1 cellular context compared by ENCODE assay signal in the genomic region with DNA sequence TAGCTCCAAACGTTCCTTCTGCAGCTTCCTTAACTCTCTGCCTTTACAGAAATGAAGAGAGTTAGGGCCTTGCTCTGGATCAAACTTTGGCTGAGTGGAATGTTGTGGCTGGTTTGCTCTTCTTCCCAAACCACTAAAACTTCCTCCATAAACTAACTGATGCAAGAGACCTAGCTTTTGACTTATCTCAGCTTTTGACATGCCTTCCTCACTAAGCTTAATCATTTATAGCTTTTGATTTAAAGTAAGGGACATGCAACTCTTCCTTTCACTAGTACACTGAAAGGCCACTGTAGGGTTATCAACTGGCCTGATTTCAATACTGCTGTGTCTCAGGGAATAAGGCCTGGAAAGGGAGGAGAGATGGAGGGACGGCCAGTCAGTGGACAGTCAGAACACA.
TF ChIP-seq lines count a peak whose summit lies in the region.

No MANE protein-coding gene starts in this region.

TF ChIP-seq in HepG2, 621 proteins besides CTCF, POLR2A, EP300 and RAD21:
- TF ChIP-seq, protein P1, sequence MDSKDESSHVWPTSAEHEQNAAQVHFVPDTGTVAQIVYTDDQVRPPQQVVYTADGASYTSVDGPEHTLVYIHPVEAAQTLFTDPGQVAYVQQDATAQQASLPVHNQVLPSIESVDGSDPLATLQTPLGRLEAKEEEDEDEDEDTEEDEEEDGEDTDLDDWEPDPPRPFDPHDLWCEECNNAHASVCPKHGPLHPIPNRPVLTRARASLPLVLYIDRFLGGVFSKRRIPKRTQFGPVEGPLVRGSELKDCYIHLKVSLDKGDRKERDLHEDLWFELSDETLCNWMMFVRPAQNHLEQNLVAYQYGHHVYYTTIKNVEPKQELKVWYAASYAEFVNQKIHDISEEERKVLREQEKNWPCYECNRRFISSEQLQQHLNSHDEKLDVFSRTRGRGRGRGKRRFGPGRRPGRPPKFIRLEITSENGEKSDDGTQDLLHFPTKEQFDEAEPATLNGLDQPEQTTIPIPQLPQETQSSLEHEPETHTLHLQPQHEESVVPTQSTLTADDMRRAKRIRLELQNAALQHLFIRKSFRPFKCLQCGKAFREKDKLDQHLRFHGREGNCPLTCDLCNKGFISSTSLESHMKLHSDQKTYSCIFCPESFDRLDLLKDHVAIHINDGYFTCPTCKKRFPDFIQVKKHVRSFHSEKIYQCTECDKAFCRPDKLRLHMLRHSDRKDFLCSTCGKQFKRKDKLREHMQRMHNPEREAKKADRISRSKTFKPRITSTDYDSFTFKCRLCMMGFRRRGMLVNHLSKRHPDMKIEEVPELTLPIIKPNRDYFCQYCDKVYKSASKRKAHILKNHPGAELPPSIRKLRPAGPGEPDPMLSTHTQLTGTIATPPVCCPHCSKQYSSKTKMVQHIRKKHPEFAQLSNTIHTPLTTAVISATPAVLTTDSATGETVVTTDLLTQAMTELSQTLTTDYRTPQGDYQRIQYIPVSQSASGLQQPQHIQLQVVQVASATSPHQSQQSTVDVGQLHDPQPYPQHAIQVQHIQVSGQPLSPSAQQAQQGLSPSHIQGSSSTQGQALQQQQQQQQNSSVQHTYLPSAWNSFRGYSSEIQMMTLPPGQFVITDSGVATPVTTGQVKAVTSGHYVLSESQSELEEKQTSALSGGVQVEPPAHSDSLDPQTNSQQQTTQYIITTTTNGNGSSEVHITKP (CRISPR knock-in tag; IDR thresholded peaks at IDR 0.05; ENCODE audit: low read depth) = no peak
- TF ChIP-seq RFXAP (CRISPR knock-in tag; IDR thresholded peaks at IDR 0.05; ENCODE audit: borderline replicate concordance) (no peak), HCFC1 (IDR thresholded peaks at IDR 0.05; ENCODE audit: low read depth, low read length) (no peak), PRPF4 (IDR thresholded peaks at IDR 0.05; ENCODE audit: low read depth, low read length, poor library complexity, severe bottlenecking) (no peak), EHMT2 (IDR thresholded peaks at IDR 0.05; ENCODE audit: borderline replicate concordance, low read depth, low read length) (no peak), MBD4 (IDR thresholded peaks at IDR 0.05; ENCODE audit: borderline replicate concordance, low read length) (no peak), PAF1 (CRISPR knock-in tag; IDR thresholded peaks at IDR 0.05) (no peak), ZNF296 (CRISPR knock-in tag; conservative IDR thresholded peaks at IDR 0.05) (no peak), RELA (CRISPR knock-in tag; IDR thresholded peaks at IDR 0.05) (no peak), ZNF256 (CRISPR knock-in tag; conservative IDR thresholded peaks at IDR 0.05) (no peak), AGO2 (optimal IDR thresholded peaks at IDR 0.05; ENCODE audit: low read depth, low read length) (no peak), ZBTB8A (CRISPR knock-in tag; IDR thresholded peaks at IDR 0.05; ENCODE audit: borderline replicate concordance, low read depth) (no peak), CAMTA2 (CRISPR knock-in tag; IDR thresholded peaks at IDR 0.05; ENCODE audit: borderline replicate concordance) (no peak), PBX3 (CRISPR knock-in tag; IDR thresholded peaks at IDR 0.05; ENCODE audit: borderline replicate concordance) (no peak)
- TF ChIP-seq, protein P2, sequence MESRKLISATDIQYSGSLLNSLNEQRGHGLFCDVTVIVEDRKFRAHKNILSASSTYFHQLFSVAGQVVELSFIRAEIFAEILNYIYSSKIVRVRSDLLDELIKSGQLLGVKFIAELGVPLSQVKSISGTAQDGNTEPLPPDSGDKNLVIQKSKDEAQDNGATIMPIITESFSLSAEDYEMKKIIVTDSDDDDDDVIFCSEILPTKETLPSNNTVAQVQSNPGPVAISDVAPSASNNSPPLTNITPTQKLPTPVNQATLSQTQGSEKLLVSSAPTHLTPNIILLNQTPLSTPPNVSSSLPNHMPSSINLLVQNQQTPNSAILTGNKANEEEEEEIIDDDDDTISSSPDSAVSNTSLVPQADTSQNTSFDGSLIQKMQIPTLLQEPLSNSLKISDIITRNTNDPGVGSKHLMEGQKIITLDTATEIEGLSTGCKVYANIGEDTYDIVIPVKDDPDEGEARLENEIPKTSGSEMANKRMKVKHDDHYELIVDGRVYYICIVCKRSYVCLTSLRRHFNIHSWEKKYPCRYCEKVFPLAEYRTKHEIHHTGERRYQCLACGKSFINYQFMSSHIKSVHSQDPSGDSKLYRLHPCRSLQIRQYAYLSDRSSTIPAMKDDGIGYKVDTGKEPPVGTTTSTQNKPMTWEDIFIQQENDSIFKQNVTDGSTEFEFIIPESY (CRISPR knock-in tag; IDR thresholded peaks at IDR 0.05) = no peak
- TF ChIP-seq, protein P3, sequence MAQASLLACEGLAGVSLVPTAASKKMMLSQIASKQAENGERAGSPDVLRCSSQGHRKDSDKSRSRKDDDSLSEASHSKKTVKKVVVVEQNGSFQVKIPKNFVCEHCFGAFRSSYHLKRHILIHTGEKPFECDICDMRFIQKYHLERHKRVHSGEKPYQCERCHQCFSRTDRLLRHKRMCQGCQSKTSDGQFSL (CRISPR knock-in tag; IDR thresholded peaks at IDR 0.05) = no peak
- TF ChIP-seq, protein P4, sequence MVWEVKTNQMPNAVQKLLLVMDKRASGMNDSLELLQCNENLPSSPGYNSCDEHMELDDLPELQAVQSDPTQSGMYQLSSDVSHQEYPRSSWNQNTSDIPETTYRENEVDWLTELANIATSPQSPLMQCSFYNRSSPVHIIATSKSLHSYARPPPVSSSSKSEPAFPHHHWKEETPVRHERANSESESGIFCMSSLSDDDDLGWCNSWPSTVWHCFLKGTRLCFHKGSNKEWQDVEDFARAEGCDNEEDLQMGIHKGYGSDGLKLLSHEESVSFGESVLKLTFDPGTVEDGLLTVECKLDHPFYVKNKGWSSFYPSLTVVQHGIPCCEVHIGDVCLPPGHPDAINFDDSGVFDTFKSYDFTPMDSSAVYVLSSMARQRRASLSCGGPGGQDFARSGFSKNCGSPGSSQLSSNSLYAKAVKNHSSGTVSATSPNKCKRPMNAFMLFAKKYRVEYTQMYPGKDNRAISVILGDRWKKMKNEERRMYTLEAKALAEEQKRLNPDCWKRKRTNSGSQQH (CRISPR knock-in tag; IDR thresholded peaks at IDR 0.05; ENCODE audit: low read depth) = no peak
